Comparison of ENCODE assay signal across 16 cellular contexts in the genomic region with DNA sequence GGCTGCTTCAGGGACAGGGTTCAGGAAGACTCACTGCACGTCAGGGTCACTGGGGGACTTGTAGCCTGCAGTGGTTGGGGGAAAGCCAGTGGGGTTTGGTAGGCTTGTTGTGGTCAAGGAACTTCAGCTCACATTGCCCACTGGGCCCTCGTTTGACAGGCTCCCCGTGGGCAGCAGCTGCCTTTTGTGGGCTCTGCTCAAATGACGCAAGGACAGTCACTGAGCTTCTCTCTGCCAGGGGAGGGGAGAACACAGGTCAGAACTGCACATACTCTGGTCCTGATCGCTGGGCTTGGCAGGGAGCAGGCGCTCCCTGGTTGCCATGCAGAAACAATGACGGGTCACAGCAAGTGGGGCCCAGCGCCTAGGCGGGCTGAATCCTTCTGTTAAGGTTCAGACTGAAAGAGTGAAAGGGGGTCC. TPM values are rescaled to one million over a fixed set of nuclear protein-coding genes. Genes with fewer than 3 reads are reported as not detected.
DNase-seq lines count a peak whose midpoint lies in the region; ATAC-seq and TF ChIP-seq lines count a peak whose summit lies in the region.
"Had no signal": no experiment of that assay in that cellular context is flagged by ENCODE, and none has a peak within 500 bp of the region (broad histone marks: within the 10 kb centered on the region; RNA-seq: fewer than 3 reads in every experiment).

No MANE protein-coding gene starts in this region.

- no peaks in the 10 kb centered on the region for H3K27me3 ChIP-seq in GM23338 (ENCODE audit: insufficient read depth)

- H3K79me2 ChIP-seq in GM23338 (replicated peaks; ENCODE audit: insufficient read depth), result no peaks in the 10 kb centered on the region

- DNase-seq in GM23338 (ENCODE audit: low spot score), result no peak
- DNase-seq in nephron progenitor cell, result no peak
- peak; percentile 44 for DNase-seq in sciatic nerve (ENCODE audit: low spot score)
- no peak for DNase-seq in UCSD-AML1 (lab: John Stamatoyannopoulos, UW; ENCODE audit: unreplicated experiment)
- no peak for DNase-seq in epidermal melanocyte (ENCODE audit: insufficient read length, low spot score)
- DNase-seq in NCI-H526 treated with DMSO at 0.1 percent for 48 hours (lab: John Stamatoyannopoulos, UW), result no peak
- DNase-seq: ACHN; C1 segment of cervical spinal cord; Calu3; CD4-positive, alpha-beta T cell; DMS 273 treated with DMSO at 0.1 percent for 48 hours; GOT3; H9 had no signal

- H3K36me3 Mint-ChIP-seq in GM23338 (ENCODE audit: low read depth) (peaks cover 22% of the 10 kb centered on the region), nephron progenitor cell (ENCODE audit: low read depth) (peaks cover 12% of the 10 kb centered on the region)

- H3K9me3 Mint-ChIP-seq in GM23338 (peaks cover 20% of the 10 kb centered on the region), nephron progenitor cell (peaks cover 20% of the 10 kb centered on the region)
- H3K9me3 Mint-ChIP-seq: CD4-positive, alpha-beta T cell had no signal

- ATAC-seq in GM23338 (peak; percentile 27; the same call in 1 of the 3 replicates), sciatic nerve (no peak), GM19035 (IDR thresholded peaks at IDR 0.05; ENCODE audit: unreplicated experiment) (no peak)
- ATAC-seq: GM12878 had no signal

- no peak overlapping the region for H3K4me2 ChIP-seq in GM23338

- no peak overlapping the region for H3K4me3 ChIP-seq in GM23338
- H3K4me3 ChIP-seq: GM12878 had no signal

- H3K4me3 Mint-ChIP-seq in GM23338 (no peak overlapping the region), nephron progenitor cell (no peak overlapping the region)
- H3K4me3 Mint-ChIP-seq: CD4-positive, alpha-beta T cell; H9 had no signal

- H3K27ac Mint-ChIP-seq in GM23338 (no peak overlapping the region), nephron progenitor cell (peak overlapping the region; percentile 29)
- H3K27ac Mint-ChIP-seq: CD4-positive, alpha-beta T cell had no signal

- H3K36me3 ChIP-seq in GM23338 (ENCODE audit: insufficient read depth), result peaks cover 4% of the 10 kb centered on the region; the same call in 1 of the 2 replicates

- H3K27me3 Mint-ChIP-seq in GM23338 (ENCODE audit: insufficient read depth, low read depth, poor library complexity) (peaks cover 7% of the 10 kb centered on the region), nephron progenitor cell (ENCODE audit: low read depth, poor library complexity) (peaks cover 4% of the 10 kb centered on the region)

- no peaks in the 10 kb centered on the region for H3F3A ChIP-seq in GM23338 (replicated peaks; ENCODE audit: low read depth)

- no peak overlapping the region for H2AFZ ChIP-seq in GM23338

- H3K27ac ChIP-seq in GM23338 (ENCODE audit: low read depth) (no peak overlapping the region), VCaP (peak overlapping the region; percentile 30)

- intact Hi-C loops in sciatic nerve (cut with DNase I), result no loop called here

- no peak for TF ChIP-seq CTCF in GM23338 (conservative IDR thresholded peaks at IDR 0.05; ENCODE audit: low read depth in 2 of 2)
- no peak for TF ChIP-seq CTCF in VCaP (conservative IDR thresholded peaks at IDR 0.05)
- TF ChIP-seq CTCF in nephron progenitor cell (IDR thresholded peaks at IDR 0.05), result no peak

- H3K4me1 Mint-ChIP-seq in GM23338 (no peaks in the 10 kb centered on the region), nephron progenitor cell (peaks cover 3% of the 10 kb centered on the region)

- no peaks in the 10 kb centered on the region for H3K4me1 ChIP-seq in GM23338 (ENCODE audit: insufficient read depth)

- H4K20me1 ChIP-seq in GM23338 (replicated peaks; ENCODE audit: insufficient read depth), result no peaks in the 10 kb centered on the region

- no peaks in the 10 kb centered on the region for H3K9me2 ChIP-seq in GM23338 (ENCODE audit: insufficient read depth)

TF ChIP-seq in GM23338, 12 proteins besides CTCF, POLR2A, EP300 and RAD21:
- no peak for TF ChIP-seq EZH2 (IDR thresholded peaks at IDR 0.05; ENCODE audit: low read depth, unreplicated experiment)
- TF ChIP-seq POLR2AphosphoS5 (IDR thresholded peaks at IDR 0.05; ENCODE audit: low read depth), result no peak

RNA-seq across cellular contexts. Expression of a gene that starts 45.5 kb away (rescaled TPM):
- total RNA-seq in GM23338 (2014; rRNA removed; shearing (Covaris generic)), result 15.0 and 25.1 TPM in 2 replicates
- 21.5 and 21.8 TPM in 2 replicates for polyA plus RNA-seq in GM23338 (2016; fragmentation: Nextera tagmentation; extraction: Ambion mirVana)
- total RNA-seq in sciatic nerve, result 17.5 TPM
